ENCODE assay signal across 10 cellular contexts in genomic region chr6:7216941-7217621, GRCh38.
A peak's percentile ranks its signal among the peaks of the same experiment; 100 is the strongest.
DNase-seq lines count a peak whose midpoint lies in the region; ATAC-seq and TF ChIP-seq lines count a peak whose summit lies in the region.
"Had no signal": no experiment of that assay in that cellular context is flagged by ENCODE, and none has a peak within 500 bp of the region (broad histone marks: within the 10 kb centered on the region; RNA-seq: fewer than 3 reads in every experiment).

No MANE protein-coding gene starts in this region.

- peaks cover 85% of the 10 kb centered on the region for H3K4me1 ChIP-seq in left ventricle myocardium inferior

- DNase-seq in ACHN = peak; percentile 54
- DNase-seq in astrocyte of the hippocampus (ENCODE audit: low read depth, low spot score) = peak; percentile 52
- peak; percentile 68 for DNase-seq in left ventricle myocardium inferior
- DNase-seq in neural crest cell (ENCODE audit: low read depth, low spot score) = no peak
- DNase-seq in T-cell = no peak
- DNase-seq in dedifferentiated amniotic fluid mesenchymal stem cell (ENCODE audit: extremely low spot score) = no peak
- DNase-seq: NCI-H2029 treated with DMSO at 0.1 percent for 48 hours had no signal

- peak overlapping the region; percentile 82 for H3K27ac ChIP-seq in left ventricle myocardium inferior (replicated peaks)

- H3K9me3 Mint-ChIP-seq in neural crest cell (no peaks in the 10 kb centered on the region), T-cell (no peaks in the 10 kb centered on the region)
- H3K9me3 Mint-ChIP-seq: central memory CD8-positive, alpha-beta T cell had no signal

- H3K4me1 Mint-ChIP-seq in neural crest cell = peaks cover 11% of the 10 kb centered on the region
- H3K4me1 Mint-ChIP-seq in T-cell = no peaks in the 10 kb centered on the region

- POLR2A ChIA-PET in T-cell (lab: Charles Lee) = no interaction called here

- H3K27me3 Mint-ChIP-seq in neural crest cell (ENCODE audit: low read depth) (no peaks in the 10 kb centered on the region), T-cell (no peaks in the 10 kb centered on the region)
- H3K27me3 Mint-ChIP-seq: central memory CD8-positive, alpha-beta T cell had no signal

- no peaks in the 10 kb centered on the region for H3K27me3 ChIP-seq in left ventricle myocardium inferior (ENCODE audit: low read depth)

- peak overlapping the region; percentile 8 for H3K27ac Mint-ChIP-seq in neural crest cell (ENCODE audit: unreplicated experiment)
- no peak overlapping the region for H3K27ac Mint-ChIP-seq in T-cell

- in situ Hi-C loops in ACHN (cut with HindIII; ENCODE audit: low pct_ligation_motif_present, low pct_unique_long_range_greater_than_20kb, low sequenced_read_pairs) = no loop called here

- H3K9me3 ChIP-seq in left ventricle myocardium inferior (replicated peaks) = no peaks in the 10 kb centered on the region

- H3K4me3 Mint-ChIP-seq in neural crest cell (no peak overlapping the region), T-cell (no peak overlapping the region)
- H3K4me3 Mint-ChIP-seq: central memory CD8-positive, alpha-beta T cell had no signal

- peaks cover 40% of the 10 kb centered on the region for H3K36me3 ChIP-seq in left ventricle myocardium inferior

- ATAC-seq in T-cell (replicated peaks in 1 of 4) (no peak), HG02938 (IDR thresholded peaks at IDR 0.05; ENCODE audit: unreplicated experiment) (no peak), GM19397 (IDR thresholded peaks at IDR 0.05; ENCODE audit: unreplicated experiment) (no peak)

- TF ChIP-seq CTCF in left ventricle myocardium inferior (IDR thresholded peaks at IDR 0.05; ENCODE audit: borderline replicate concordance) = peak; percentile 11
- peak; percentile 26 for TF ChIP-seq CTCF in neural crest cell (conservative IDR thresholded peaks at IDR 0.05)

- H3K4me3 ChIP-seq in left ventricle myocardium inferior = peak overlapping the region; percentile 22

- peaks cover 4% of the 10 kb centered on the region for H3K36me3 Mint-ChIP-seq in neural crest cell (ENCODE audit: low read depth)
- H3K36me3 Mint-ChIP-seq in T-cell = peaks cover 56% of the 10 kb centered on the region

- CTCF ChIA-PET in T-cell (lab: Charles Lee) = no interaction called here

- intact Hi-C loops in left ventricle myocardium inferior (cut with micrococcal nuclease) = no loop called here

Comparison
In these comparisons a context has a peak if more than half of its experiments do, and no peak if none do; other contexts are left out.
1. DNase-seq: peak in ACHN (single experiment), astrocyte of the hippocampus (single experiment) and left ventricle myocardium inferior (single experiment); none in neural crest cell (single experiment), T-cell (0 of 34) and dedifferentiated amniotic fluid mesenchymal stem cell (single experiment).